ENCODE assay signal across 5 cellular contexts in the genomic region with DNA sequence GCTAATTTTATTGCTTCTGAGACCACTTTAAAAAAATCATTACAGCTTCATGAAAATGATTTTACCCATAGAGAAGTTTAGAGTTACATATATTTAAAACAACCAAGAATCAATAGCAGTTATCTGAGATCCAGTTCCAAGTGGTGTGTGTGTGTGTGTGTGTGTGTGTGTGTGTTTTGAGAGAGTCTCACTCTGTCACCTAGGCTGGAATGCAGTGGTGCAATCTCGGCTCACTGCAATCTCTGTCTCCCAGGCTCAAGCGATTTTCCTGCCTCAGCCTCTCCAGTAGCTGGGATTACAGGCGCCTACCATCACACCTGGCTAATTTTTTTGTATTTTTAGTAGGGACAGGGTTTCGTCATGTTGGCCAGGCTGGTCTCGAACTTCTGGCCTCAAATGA. TPM values are rescaled to one million over a fixed set of nuclear protein-coding genes. Genes with fewer than 3 reads are reported as not detected.
"Had no signal": no experiment of that assay in that cellular context is flagged by ENCODE, and none has a peak within 500 bp of the region (broad histone marks: within the 10 kb centered on the region; RNA-seq: fewer than 3 reads in every experiment).

No MANE protein-coding gene starts in this region.

RNA-seq across cellular contexts. Expression of a gene that starts 47.7 kb away (rescaled TPM):
- total RNA-seq: NCI-H460, PC-9, Peyer's patch, Right ventricle myocardium inferior, SJCRH30 had no signal
